24 cellular contexts compared by ENCODE assay signal in genomic region chr15:75523011-75523410, GRCh38.
"Had no signal": no experiment of that assay in that cellular context is flagged by ENCODE, and none has a peak within 500 bp of the region (broad histone marks: within the 10 kb centered on the region; RNA-seq: fewer than 3 reads in every experiment).

No MANE protein-coding gene starts in this region.

- DNase-seq: activated CD4-positive, alpha-beta T cell treated with anti-CD3 and anti-CD28 coated beads, Interleukin-2, amount 10 ng/mL, durations not matched to agents 7 days and 5 days; activated CD4-positive, CD25-positive, alpha-beta regulatory T cell; activated CD8-positive, alpha-beta memory T cell treated with anti-CD3 and anti-CD28 coated beads, Interleukin-2, amount 50 U/mL, for 4 hours; activated gamma-delta T cell; adrenal gland; dorsolateral prefrontal cortex; endodermal cell; heart right ventricle; left lung; mucosa of descending colon; naive B cell; stimulated activated CD4-positive, alpha-beta T cell treated with anti-CD3 and anti-CD28 coated beads, Interleukin-12 subunit alpha, Interleukin-12 subunit beta, amount 100 ng/mL, for 4 hours; stimulated activated CD4-positive, alpha-beta T cell treated with anti-CD3 and anti-CD28 coated beads, Interleukin-1b, Interleukin-23, amount 100 ng/mL, for 48 hours; stimulated activated CD8-positive, alpha-beta memory T cell treated with anti-CD3 and anti-CD28 coated beads, Interleukin-4, amount 100 ng/mL, for 48 hours; stimulated activated naive CD4-positive, alpha-beta T cell treated with Interleukin-2 at 50 U/mL for 16 hours; T-cell; T-helper 9 cell; thyroid gland had no signal

- H3K27me3 ChIP-seq: adrenal gland, dorsolateral prefrontal cortex, gastroesophageal sphincter, heart right ventricle, left lung, neural progenitor cell, right atrium auricular region, thyroid gland had no signal

- H3K9me3 ChIP-seq: adrenal gland, gastroesophageal sphincter, heart right ventricle, left lung, mucosa of descending colon, prostate gland, right atrium auricular region, thyroid gland had no signal

- H3K27ac ChIP-seq: adrenal gland, epithelial cell of prostate, gastroesophageal sphincter, heart right ventricle, left lung, neural progenitor cell, prostate gland, right atrium auricular region, thyroid gland had no signal

- ATAC-seq: gastroesophageal sphincter, heart right ventricle, left lung, mucosa of descending colon, T-cell had no signal

- H3K4me3 ChIP-seq: adrenal gland, dorsolateral prefrontal cortex, gastroesophageal sphincter, heart right ventricle, left lung, mucosa of descending colon, neural progenitor cell, prostate gland, right atrium auricular region, thyroid gland had no signal

- H3K4me1 ChIP-seq: adrenal gland, left lung, neural progenitor cell had no signal

- H3K27me3 Mint-ChIP-seq: activated CD4-positive, alpha-beta T cell treated with anti-CD3 and anti-CD28 coated beads, Interleukin-2, amount 10 ng/mL, durations not matched to agents 7 days and 5 days; activated naive CD4-positive, alpha-beta T cell treated with anti-CD3 and anti-CD28 coated beads, Interleukin-2, amount 50 U/mL, for 24 hours; naive B cell; T-cell had no signal

- H3K9ac ChIP-seq: neural progenitor cell had no signal

- H3K4me2 ChIP-seq: neural progenitor cell had no signal

- H2AFZ ChIP-seq: neural progenitor cell had no signal

- H3K36me3 ChIP-seq: neural progenitor cell had no signal

- H3K27ac Mint-ChIP-seq: activated CD4-positive, alpha-beta T cell treated with anti-CD3 and anti-CD28 coated beads, Interleukin-2, amount 10 ng/mL, durations not matched to agents 7 days and 5 days; activated naive CD4-positive, alpha-beta T cell treated with anti-CD3 and anti-CD28 coated beads, Interleukin-2, amount 50 U/mL, for 24 hours; endodermal cell; T-cell had no signal

- H3K4me1 Mint-ChIP-seq: activated CD4-positive, alpha-beta T cell treated with anti-CD3 and anti-CD28 coated beads, Interleukin-2, amount 10 ng/mL, durations not matched to agents 7 days and 5 days; activated naive CD4-positive, alpha-beta T cell treated with anti-CD3 and anti-CD28 coated beads, Interleukin-2, amount 50 U/mL, for 24 hours; endodermal cell; neural progenitor cell; T-cell had no signal

- H3K4me3 Mint-ChIP-seq: activated CD4-positive, alpha-beta T cell treated with anti-CD3 and anti-CD28 coated beads, Interleukin-2, amount 10 ng/mL, durations not matched to agents 7 days and 5 days; activated naive CD4-positive, alpha-beta T cell treated with anti-CD3 and anti-CD28 coated beads, Interleukin-2, amount 50 U/mL, for 24 hours; endodermal cell; naive B cell; neural progenitor cell; T-cell had no signal

- H3K9me3 Mint-ChIP-seq: activated CD4-positive, alpha-beta T cell treated with anti-CD3 and anti-CD28 coated beads, Interleukin-2, amount 10 ng/mL, durations not matched to agents 7 days and 5 days; activated naive CD4-positive, alpha-beta T cell treated with anti-CD3 and anti-CD28 coated beads, Interleukin-2, amount 50 U/mL, for 24 hours; endodermal cell; naive B cell; neural progenitor cell; T-cell had no signal
